In genomic region chr16:57590654-57591085, GRCh38 we compare ENCODE assay signal across 10 cellular contexts. TPM values are rescaled to one million over a fixed set of nuclear protein-coding genes. Genes with fewer than 3 reads are reported as not detected.
DNase-seq lines count a peak whose midpoint lies in the region; TF ChIP-seq lines count a peak whose summit lies in the region.
"Had no signal": no experiment of that assay in that cellular context is flagged by ENCODE, and none has a peak within 500 bp of the region (broad histone marks: within the 10 kb centered on the region; RNA-seq: fewer than 3 reads in every experiment).

No MANE protein-coding gene starts in this region.

- no peaks in the 10 kb centered on the region for H3K36me3 Mint-ChIP-seq in activated naive CD4-positive, alpha-beta T cell treated with anti-CD3 and anti-CD28 coated beads for 36 hours (ENCODE audit: low read depth)
- peaks cover 10% of the 10 kb centered on the region for H3K36me3 Mint-ChIP-seq in stimulated activated naive CD8-positive, alpha-beta T cell treated with anti-CD3 and anti-CD28 coated beads, Interleukin-15, Interleukin-2, amounts not matched to agents 100 ng/mL and 50 ng/mL, for 24 hours (ENCODE audit: low read depth)

- H3K4me3 ChIP-seq in fibroblast of mammary gland (ENCODE audit: control insufficient read depth, low read depth, low read length): no peak overlapping the region
- H3K4me3 ChIP-seq: HAP-1, Peyer's patch had no signal

- no peak for TF ChIP-seq CTCF in fibroblast of mammary gland (conservative IDR thresholded peaks at IDR 0.05; ENCODE audit: control insufficient read depth, insufficient read depth, low read depth, low read length)

- peaks cover 5% of the 10 kb centered on the region for H3K9me3 Mint-ChIP-seq in activated naive CD4-positive, alpha-beta T cell treated with anti-CD3 and anti-CD28 coated beads for 36 hours
- peaks cover 10% of the 10 kb centered on the region for H3K9me3 Mint-ChIP-seq in stimulated activated naive CD8-positive, alpha-beta T cell treated with anti-CD3 and anti-CD28 coated beads, Interleukin-15, Interleukin-2, amounts not matched to agents 100 ng/mL and 50 ng/mL, for 24 hours

- intact Hi-C loops in activated naive CD4-positive, alpha-beta T cell treated with anti-CD3 and anti-CD28 coated beads for 36 hours (cut with micrococcal nuclease): loop anchor here (1.0 to 5.0 kb wide), 10 partner anchors 12 to 410 kb away; partner anchors contain the start of genes ADGRG1, KATNB1 and ZNF319

- peak; percentile 35 for DNase-seq in activated naive CD4-positive, alpha-beta T cell treated with anti-CD3 and anti-CD28 coated beads for 36 hours
- DNase-seq in activated naive CD4-positive, alpha-beta T cell treated with anti-CD3 and anti-CD28 coated beads, Interleukin-2, amount 50 U/mL, for 16 hours: no peak
- peak; percentile 57 for DNase-seq in RPMI7951 (ENCODE audit: low read depth)
- DNase-seq in fibroblast of mammary gland (ENCODE audit: low read depth): peak; percentile 57
- no peak for DNase-seq in SHP77 treated with DMSO at 0.1 percent for 48 hours (lab: John Stamatoyannopoulos, UW)
- no peak for DNase-seq in stimulated activated CD4-positive, alpha-beta T cell treated with anti-CD3 and anti-CD28 coated beads, Interleukin-1b, Interleukin-23, amount 100 ng/mL, for 48 hours
- DNase-seq in NCI-H1417 (lab: John Stamatoyannopoulos, UW): no peak

- CTCF ChIA-PET in activated naive CD4-positive, alpha-beta T cell treated with anti-CD3 and anti-CD28 coated beads for 36 hours (lab: Charles Lee): interaction anchor here (0.5 to 5.1 kb wide), 18 partner anchors 8 to 1096 kb away, joined by 3 to 94 read pairs (median 5); partner anchors contain the start of genes ADGRG1 and KATNB1

- H3K27me3 Mint-ChIP-seq in activated naive CD4-positive, alpha-beta T cell treated with anti-CD3 and anti-CD28 coated beads for 36 hours (ENCODE audit: low read depth): no peaks in the 10 kb centered on the region
- H3K27me3 Mint-ChIP-seq in stimulated activated naive CD8-positive, alpha-beta T cell treated with anti-CD3 and anti-CD28 coated beads, Interleukin-15, Interleukin-2, amounts not matched to agents 100 ng/mL and 50 ng/mL, for 24 hours: no peaks in the 10 kb centered on the region

- peak overlapping the region; percentile 90 for H3K27ac Mint-ChIP-seq in activated naive CD4-positive, alpha-beta T cell treated with anti-CD3 and anti-CD28 coated beads for 36 hours
- H3K27ac Mint-ChIP-seq in stimulated activated naive CD8-positive, alpha-beta T cell treated with anti-CD3 and anti-CD28 coated beads, Interleukin-15, Interleukin-2, amounts not matched to agents 100 ng/mL and 50 ng/mL, for 24 hours: peak overlapping the region; percentile 94

- peak overlapping the region; percentile 10 for H3K4me3 Mint-ChIP-seq in activated naive CD4-positive, alpha-beta T cell treated with anti-CD3 and anti-CD28 coated beads for 36 hours
- H3K4me3 Mint-ChIP-seq in stimulated activated naive CD8-positive, alpha-beta T cell treated with anti-CD3 and anti-CD28 coated beads, Interleukin-15, Interleukin-2, amounts not matched to agents 100 ng/mL and 50 ng/mL, for 24 hours: peak overlapping the region; percentile 64

- H3K4me1 Mint-ChIP-seq in activated naive CD4-positive, alpha-beta T cell treated with anti-CD3 and anti-CD28 coated beads for 36 hours (ENCODE audit: low read depth): peaks cover 32% of the 10 kb centered on the region
- peaks cover 65% of the 10 kb centered on the region for H3K4me1 Mint-ChIP-seq in stimulated activated naive CD8-positive, alpha-beta T cell treated with anti-CD3 and anti-CD28 coated beads, Interleukin-15, Interleukin-2, amounts not matched to agents 100 ng/mL and 50 ng/mL, for 24 hours (ENCODE audit: low read depth)

RNA-seq across cellular contexts. Expression of gene ADGRG1, which starts 37.8 kb away (rescaled TPM):
- 1 to 10 TPM in 1 of 2 experiments, under 1 TPM in 1; 0.93 to 1.0 TPM for total RNA-seq in activated naive CD4-positive, alpha-beta T cell treated with anti-CD3 and anti-CD28 coated beads for 36 hours
- 3.7 and 9.8 TPM in 2 replicates for total RNA-seq in RPMI7951 (2014; rRNA removed; shearing (Covaris generic))

RNA-seq across cellular contexts. Expression of gene ADGRG5, which starts 48.2 kb away (rescaled TPM):
- 1 to 10 TPM; 1.0 to 1.2 TPM for total RNA-seq in activated naive CD4-positive, alpha-beta T cell treated with anti-CD3 and anti-CD28 coated beads for 36 hours
- total RNA-seq in RPMI7951 (2014; rRNA removed; shearing (Covaris generic)): 0.24 TPM in 1 of 2 replicates, not detected in the other

RNA-seq across cellular contexts. Expression of gene CCDC102A, which starts 54.3 kb away (rescaled TPM):
- total RNA-seq in activated naive CD4-positive, alpha-beta T cell treated with anti-CD3 and anti-CD28 coated beads for 36 hours: 1 to 10 TPM; 7.1 to 7.7 TPM
- total RNA-seq in RPMI7951 (2014; rRNA removed; shearing (Covaris generic)): 11.3 and 13.3 TPM in 2 replicates

Comparison
In these comparisons a context has a peak if more than half of its experiments do, and no peak if none do; other contexts are left out.
1. DNase-seq: peak in activated naive CD4-positive, alpha-beta T cell treated with anti-CD3 and anti-CD28 coated beads for 36 hours (single experiment), RPMI7951 (single experiment) and fibroblast of mammary gland (single experiment); none in activated naive CD4-positive, alpha-beta T cell treated with anti-CD3 and anti-CD28 coated beads, Interleukin-2, amount 50 U/mL, for 16 hours (single experiment), SHP77 treated with DMSO at 0.1 percent for 48 hours (single experiment), stimulated activated CD4-positive, alpha-beta T cell treated with anti-CD3 and anti-CD28 coated beads, Interleukin-1b, Interleukin-23, amount 100 ng/mL, for 48 hours (single experiment) and NCI-H1417 (0 of 3).